Comparison of ENCODE assay signal across 8 cellular contexts in the genomic region with DNA sequence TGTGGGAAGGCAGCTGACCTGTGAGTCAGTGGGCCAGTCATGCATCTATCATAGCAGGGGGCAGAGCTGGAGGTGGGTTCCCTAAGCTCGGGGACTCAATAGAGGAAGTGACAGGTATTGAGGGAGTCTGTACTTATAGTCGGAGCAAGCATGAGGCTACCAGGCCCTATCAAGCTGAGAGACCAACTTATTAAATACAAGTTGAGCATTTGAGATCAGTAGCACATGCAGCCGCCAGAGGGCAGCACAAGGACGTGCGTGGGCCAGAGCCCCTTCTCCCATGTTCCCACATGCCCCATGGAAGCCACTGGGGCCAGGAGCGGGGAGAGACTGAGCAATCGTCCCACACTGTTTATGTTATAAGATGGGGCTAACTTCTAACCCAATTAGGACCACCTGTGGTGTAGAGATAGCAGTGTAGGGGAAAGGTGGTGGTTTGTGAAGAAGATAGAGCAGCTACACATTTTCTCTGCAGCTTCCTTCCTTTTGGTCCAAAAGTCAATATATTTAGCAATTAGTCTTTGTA. TPM values are rescaled to one million over a fixed set of nuclear protein-coding genes. Genes with fewer than 3 reads are reported as not detected.
DNase-seq lines count a peak whose midpoint lies in the region; ATAC-seq and TF ChIP-seq lines count a peak whose summit lies in the region.

No MANE protein-coding gene starts in this region.

- no peaks in the 10 kb centered on the region for H3K27me3 ChIP-seq in HL-60 (ENCODE audit: insufficient read depth, poor library complexity, severe bottlenecking)

- no peak overlapping the region for H3K4me3 ChIP-seq in HL-60 (replicated peaks; ENCODE audit: insufficient read depth, low read length)

- H3K4me1 Mint-ChIP-seq in activated naive CD4-positive, alpha-beta T cell treated with anti-CD3 and anti-CD28 coated beads, Interleukin-2, amount 10 ng/mL, durations not matched to agents 7 days and 5 days = no peaks in the 10 kb centered on the region

- no peaks in the 10 kb centered on the region for H3K9me3 Mint-ChIP-seq in activated naive CD4-positive, alpha-beta T cell treated with anti-CD3 and anti-CD28 coated beads, Interleukin-2, amount 10 ng/mL, durations not matched to agents 7 days and 5 days

- H3K27ac Mint-ChIP-seq in activated naive CD4-positive, alpha-beta T cell treated with anti-CD3 and anti-CD28 coated beads, Interleukin-2, amount 10 ng/mL, durations not matched to agents 7 days and 5 days = no peak overlapping the region

- H3K4me3 Mint-ChIP-seq in activated naive CD4-positive, alpha-beta T cell treated with anti-CD3 and anti-CD28 coated beads, Interleukin-2, amount 10 ng/mL, durations not matched to agents 7 days and 5 days = no peak overlapping the region

- TF ChIP-seq CTCF in HL-60 (IDR thresholded peaks at IDR 0.05; ENCODE audit: insufficient read depth, low read length) = peak; percentile 73

- ATAC-seq in Right ventricle myocardium superior (ENCODE audit: poor library complexity) (no peak), GM18861 (IDR thresholded peaks at IDR 0.05; ENCODE audit: unreplicated experiment) (no peak)

- CTCF ChIA-PET in activated naive CD4-positive, alpha-beta T cell treated with anti-CD3 and anti-CD28 coated beads, Interleukin-2, amount 10 ng/mL, durations not matched to agents 7 days and 5 days (lab: Charles Lee) = interaction anchor here (0.6 to 3.4 kb wide), 20 partner anchors 10 to 684 kb away, joined by 3 to 24 read pairs (median 4); a partner anchor contains a TSS

- intact Hi-C loops in Right ventricle myocardium superior (cut with DNase I) (no loop called here), cardiac septum (cut with DNase I) (no loop called here)

- DNase-seq in Right ventricle myocardium superior (peak; percentile 65), cardiac septum (ENCODE audit: low spot score) (no peak), HL-60 (ENCODE audit: low read depth in 1 of 2, low spot score in 1 of 2) (peak; percentile 11 to 60), SK-N-DZ (ENCODE audit: low spot score) (peak; percentile 76), hepatic stellate cell (ENCODE audit: low spot score) (peak; percentile 50)
- DNase-seq in activated naive CD4-positive, alpha-beta T cell treated with anti-CD3 and anti-CD28 coated beads, Interleukin-2, amount 10 ng/mL, durations not matched to agents 7 days and 5 days = peak; percentile 65
- DNase-seq in stimulated activated CD4-positive, alpha-beta T cell treated with anti-CD3 and anti-CD28 coated beads, Interleukin-2, amount 100 ng/mL, for 24 hours = peak; percentile 61 to 73

- no peak overlapping the region for H3K27ac ChIP-seq in HL-60 (replicated peaks)

- H3K27me3 Mint-ChIP-seq in activated naive CD4-positive, alpha-beta T cell treated with anti-CD3 and anti-CD28 coated beads, Interleukin-2, amount 10 ng/mL, durations not matched to agents 7 days and 5 days = no peaks in the 10 kb centered on the region

- H3K36me3 Mint-ChIP-seq in activated naive CD4-positive, alpha-beta T cell treated with anti-CD3 and anti-CD28 coated beads, Interleukin-2, amount 10 ng/mL, durations not matched to agents 7 days and 5 days = peaks cover 12% of the 10 kb centered on the region

RNA-seq across cellular contexts. Expression of a gene that starts 13.0 kb away (rescaled TPM):
- total RNA-seq in Right ventricle myocardium superior (not detected), cardiac septum (0.35 TPM)
- not detected in 2 replicates for polyA plus RNA-seq in SK-N-DZ (2014; cell fraction: cytosol; rRNA removed)
- 1.1 and 1.9 TPM in 2 replicates for polyA plus RNA-seq in SK-N-DZ (2014; cell fraction: nucleus; rRNA removed)

RNA-seq across cellular contexts. Expression of a gene that starts 17.0 kb away (rescaled TPM):
- 2.3 TPM for total RNA-seq in Right ventricle myocardium superior
- 3.7 TPM for total RNA-seq in cardiac septum
- polyA plus RNA-seq in SK-N-DZ (2014; cell fraction: cytosol; rRNA removed) = 23.4 and 32.7 TPM in 2 replicates
- 17.8 and 21.5 TPM in 2 replicates for polyA plus RNA-seq in SK-N-DZ (2014; cell fraction: nucleus; rRNA removed)
